In genomic region chr12:57603758-57604453, GRCh38 we compare ENCODE assay signal across 8 cellular contexts. TPM values are rescaled to one million over a fixed set of nuclear protein-coding genes. Genes with fewer than 3 reads are reported as not detected.
A peak's percentile ranks its signal among the peaks of the same experiment; 100 is the strongest.
DNase-seq lines count a peak whose midpoint lies in the region; ATAC-seq and TF ChIP-seq lines count a peak whose summit lies in the region.

No MANE protein-coding gene starts in this region.

- no peak overlapping the region for H3K27ac ChIP-seq in Karpas-422 (ENCODE audit: low read length)
- peak overlapping the region; percentile 97 to 100 for H3K27ac ChIP-seq in breast epithelium

- DNase-seq in CD14-positive monocyte (ENCODE audit: low spot score) (no peak), Karpas-422 (no peak), breast epithelium (ENCODE audit: low spot score in 2 of 2) (peak; percentile 74 to 82), kidney tubule cell (ENCODE audit: low spot score) (peak; percentile 25)
- DNase-seq in stimulated activated naive B cell treated with anti-CD40 and anti-IgM and Interleukin-4, amounts not matched to agents 10 μg/mL and 1 μg/mL and 100 μg/mL, for 72 hours, result no peak

- no peaks in the 10 kb centered on the region for H3K27me3 ChIP-seq in Karpas-422 (ENCODE audit: low read length)
- H3K27me3 ChIP-seq in breast epithelium, result no peaks in the 10 kb centered on the region

- peaks cover 35 to 41% (median 36%) of the 10 kb centered on the region in 3 donors for H3K27me3 Mint-ChIP-seq in CD14-positive monocyte (ENCODE audit: low read depth in 3 of 3)
- H3K27me3 Mint-ChIP-seq in stimulated activated naive B cell treated with anti-CD40 and anti-IgM and Interleukin-4, amounts not matched to agents 10 μg/mL and 1 μg/mL and 100 μg/mL, for 72 hours, result peaks cover 35 to 40% of the 10 kb centered on the region in 2 donors

- H3K4me3 Mint-ChIP-seq in CD14-positive monocyte, result peak overlapping the region; percentile 74 to 83
- H3K4me3 Mint-ChIP-seq in stimulated activated naive B cell treated with anti-CD40 and anti-IgM and Interleukin-4, amounts not matched to agents 10 μg/mL and 1 μg/mL and 100 μg/mL, for 72 hours, result peak overlapping the region; percentile 81 to 84

- H3K9me3 Mint-ChIP-seq in CD14-positive monocyte, result peaks cover 0 to 15% (median 2%) of the 10 kb centered on the region in 7 donors
- H3K9me3 Mint-ChIP-seq in stimulated activated naive B cell treated with anti-CD40 and anti-IgM and Interleukin-4, amounts not matched to agents 10 μg/mL and 1 μg/mL and 100 μg/mL, for 72 hours, result no peaks in the 10 kb centered on the region

- no peak for TF ChIP-seq CTCF in CD14-positive monocyte (IDR thresholded peaks at IDR 0.05)
- no peak for TF ChIP-seq CTCF in breast epithelium (IDR thresholded peaks at IDR 0.05)

- no peaks in the 10 kb centered on the region for H3K36me3 ChIP-seq in Karpas-422 (ENCODE audit: insufficient read depth, low read length)
- peaks cover 9% of the 10 kb centered on the region for H3K36me3 ChIP-seq in breast epithelium

- H3K36me3 Mint-ChIP-seq in CD14-positive monocyte, result peaks cover 42% of the 10 kb centered on the region in 2 donors
- H3K36me3 Mint-ChIP-seq in stimulated activated naive B cell treated with anti-CD40 and anti-IgM and Interleukin-4, amounts not matched to agents 10 μg/mL and 1 μg/mL and 100 μg/mL, for 72 hours, result peaks cover 37 to 40% of the 10 kb centered on the region in 2 donors

- H3K4me3 ChIP-seq in Karpas-422 (ENCODE audit: low read length) (peak overlapping the region; percentile 81), breast epithelium (peak overlapping the region; percentile 59 to 100 (median 81))

- peaks cover 13% of the 10 kb centered on the region for H3K4me1 ChIP-seq in Karpas-422 (ENCODE audit: low read length)
- peaks cover 0 to 4% of the 10 kb centered on the region in 2 donors for H3K4me1 ChIP-seq in breast epithelium

- no peaks in the 10 kb centered on the region for H4K20me1 ChIP-seq in Karpas-422 (ENCODE audit: insufficient read depth, low read depth, low read length)

- no peak for ATAC-seq in stimulated activated naive B cell treated with anti-CD40 and anti-IgM and Interleukin-4, amounts not matched to agents 10 μg/mL and 1 μg/mL and 100 μg/mL, for 72 hours (replicated peaks)
- no peak for ATAC-seq in GM21576 (IDR thresholded peaks at IDR 0.05; ENCODE audit: unreplicated experiment)
- ATAC-seq in HG03457 (IDR thresholded peaks at IDR 0.05; ENCODE audit: unreplicated experiment), result no peak
- no peak for ATAC-seq in HG03095 (IDR thresholded peaks at IDR 0.05; ENCODE audit: unreplicated experiment)

- no peak overlapping the region for H3K27ac Mint-ChIP-seq in CD14-positive monocyte
- H3K27ac Mint-ChIP-seq in stimulated activated naive B cell treated with anti-CD40 and anti-IgM and Interleukin-4, amounts not matched to agents 10 μg/mL and 1 μg/mL and 100 μg/mL, for 72 hours, result peak overlapping the region; percentile 75

- H3K9me3 ChIP-seq in Karpas-422 (ENCODE audit: low read length) (no peaks in the 10 kb centered on the region), breast epithelium (no peaks in the 10 kb centered on the region)

- no peaks in the 10 kb centered on the region for H3K79me2 ChIP-seq in Karpas-422 (ENCODE audit: low read length)

- no peaks in the 10 kb centered on the region for H3K9me2 ChIP-seq in Karpas-422 (replicated peaks; ENCODE audit: insufficient read depth, low read length)

- peaks cover 18% of the 10 kb centered on the region for H3K4me1 Mint-ChIP-seq in CD14-positive monocyte
- H3K4me1 Mint-ChIP-seq in stimulated activated naive B cell treated with anti-CD40 and anti-IgM and Interleukin-4, amounts not matched to agents 10 μg/mL and 1 μg/mL and 100 μg/mL, for 72 hours, result peaks cover 1 to 24% of the 10 kb centered on the region in 2 donors

- H2AFZ ChIP-seq in Karpas-422 (ENCODE audit: low read length), result no peak overlapping the region

- no peak for TF ChIP-seq POLR2A in breast epithelium (IDR thresholded peaks at IDR 0.05)

- intact Hi-C loops in CD14-positive monocyte (cut with micrococcal nuclease) (no loop called here), breast epithelium (cut with DNase I; ENCODE audit: low total_unique reads) (no loop called here)

- H3K9ac ChIP-seq in Karpas-422 (ENCODE audit: low read length), result peak overlapping the region; percentile 85

- peak overlapping the region; percentile 85 for H3K4me2 ChIP-seq in Karpas-422 (ENCODE audit: low read depth, low read length, poor library complexity, severe bottlenecking)

RNA-seq across cellular contexts. Expression of gene DTX3, which starts 0.7 kb away (rescaled TPM):
- polyA plus RNA-seq in CD14-positive monocyte, result under 1 TPM in 1 of 2 donors, not detected in 1; 0.08 TPM
- total RNA-seq in Karpas-422 (2014; rRNA removed; shearing (Covaris generic); ENCODE audit: low replicate concordance), result 16.8 and 22.9 TPM in 2 replicates
- 10 to 100 TPM in 2 of 3 donors, 1 to 10 TPM in 1; 3.0 to 35.1 (median 25.9) TPM for total RNA-seq in breast epithelium

RNA-seq across cellular contexts. Expression of gene ARHGEF25, which starts 7.3 kb away (rescaled TPM):
- not detected for polyA plus RNA-seq in CD14-positive monocyte
- 0.87 TPM in 1 of 2 replicates, not detected in the other for total RNA-seq in Karpas-422 (2014; rRNA removed; shearing (Covaris generic); ENCODE audit: low replicate concordance)
- total RNA-seq in breast epithelium, result 10 to 100 TPM in 2 of 3 donors, 1 to 10 TPM in 1; 8.3 to 28.2 (median 19.2) TPM

RNA-seq across cellular contexts. Expression of gene PIP4K2C, which starts 12.9 kb away (rescaled TPM):
- polyA plus RNA-seq in CD14-positive monocyte, result 10 to 100 TPM; 12.3 to 16.9 TPM
- 9.3 and 23.9 TPM in 2 replicates for total RNA-seq in Karpas-422 (2014; rRNA removed; shearing (Covaris generic); ENCODE audit: low replicate concordance)
- 10 to 100 TPM; 13.8 to 26.9 (median 24.6) TPM for total RNA-seq in breast epithelium

RNA-seq across cellular contexts. Expression of gene B4GALNT1, which starts 29.1 kb away (rescaled TPM):
- not detected for polyA plus RNA-seq in CD14-positive monocyte
- 0.58 and 0.63 TPM in 2 replicates for total RNA-seq in Karpas-422 (2014; rRNA removed; shearing (Covaris generic); ENCODE audit: low replicate concordance)
- total RNA-seq in breast epithelium, result 1 to 10 TPM; 1.1 to 2.6 (median 1.2) TPM

RNA-seq across cellular contexts. Expression of gene KIF5A, which starts 54.1 kb away (rescaled TPM):
- polyA plus RNA-seq in CD14-positive monocyte, result not detected
- 21.5 and 24.0 TPM in 2 replicates for total RNA-seq in Karpas-422 (2014; rRNA removed; shearing (Covaris generic); ENCODE audit: low replicate concordance)
- total RNA-seq in breast epithelium, result 1 to 10 TPM in 1 of 3 donors, under 1 TPM in 1, not detected in 1; 0.98 to 1.2 TPM

Comparison
In these comparisons a context has a peak if more than half of its experiments do, and no peak if none do; other contexts are left out.
1. DNase-seq: peak in breast epithelium (2 of 2) and kidney tubule cell (single experiment); none in CD14-positive monocyte (single experiment), Karpas-422 (single experiment) and stimulated activated naive B cell treated with anti-CD40 and anti-IgM and Interleukin-4, amounts not matched to agents 10 μg/mL and 1 μg/mL and 100 μg/mL, for 72 hours (single experiment).